ENCODE assay signal across 19 cellular contexts in genomic region chr4:55372259-55372658, GRCh38.
"Had no signal": no experiment of that assay in that cellular context is flagged by ENCODE, and none has a peak within 500 bp of the region (broad histone marks: within the 10 kb centered on the region; RNA-seq: fewer than 3 reads in every experiment).

No MANE protein-coding gene starts in this region.

- H3K4me1 ChIP-seq: adrenal gland, prostate gland, testis, upper lobe of right lung had no signal

- H3K27me3 ChIP-seq: adrenal gland, testis, upper lobe of right lung had no signal

- H3K27ac ChIP-seq: adrenal gland, coronary artery, epithelial cell of prostate, prostate gland, testis, upper lobe of right lung had no signal

- H3K4me3 ChIP-seq: adrenal gland, coronary artery, mucosa of descending colon, prostate gland, testis, upper lobe of right lung had no signal

- H3K9me3 ChIP-seq: adrenal gland, mucosa of descending colon, prostate gland, testis, upper lobe of right lung had no signal

- DNase-seq: activated CD4-positive, alpha-beta T cell treated with anti-CD3 and anti-CD28 coated beads, Interleukin-2, amount 10 ng/mL, durations not matched to agents 24 days and 14 days; activated naive CD4-positive, alpha-beta T cell treated with anti-CD3 and anti-CD28 coated beads, Interleukin-2, amount 50 U/mL, for 16 hours; activated T-cell treated with anti-CD3 and anti-CD28 coated beads for 4 hours; adrenal gland; effector CD8-positive, alpha-beta T cell; immature natural killer cell; left colon; mammary epithelial cell; mucosa of descending colon; naive thymus-derived CD8-positive, alpha-beta T cell; stimulated activated CD4-positive, alpha-beta T cell treated with anti-CD3 and anti-CD28 coated beads, Interleukin-2, amount 100 ng/mL, for 48 hours; stimulated activated naive CD4-positive, alpha-beta T cell treated with Interleukin-2 at 50 U/mL for 16 hours; testis; upper lobe of right lung had no signal

- H3K36me3 ChIP-seq: adrenal gland, prostate gland, upper lobe of right lung had no signal

- ATAC-seq: activated T-helper 17 cell treated with anti-CD3 and anti-CD28 coated beads, Interleukin-2, amount 50 U/mL, for 72 hours; left colon; mucosa of descending colon; naive thymus-derived CD8-positive, alpha-beta T cell; sciatic nerve; upper lobe of right lung had no signal
